In genomic region chr3:123652346-123652984, GRCh38 we compare ENCODE assay signal across 8 cellular contexts.
A peak's percentile ranks its signal among the peaks of the same experiment; 100 is the strongest.
DNase-seq lines count a peak whose midpoint lies in the region; ATAC-seq, FAIRE-seq and TF ChIP-seq lines count a peak whose summit lies in the region.

No MANE protein-coding gene starts in this region.

- ATAC-seq in GM19395 (IDR thresholded peaks at IDR 0.05; ENCODE audit: unreplicated experiment): no peak

- no peak for FAIRE-seq in H54 (lab: Jason Lieb, UNC)

- DNase-seq in COR-L47 (lab: John Stamatoyannopoulos, UW) (peak; percentile 70), H54 (ENCODE audit: insufficient read length, low spot score) (peak; percentile 81), NCI-H1930 (lab: John Stamatoyannopoulos, UW) (peak; percentile 49 to 62), UCSD-AML1 (lab: John Stamatoyannopoulos, UW; ENCODE audit: unreplicated experiment) (peak; percentile 78), epidermal melanocyte (ENCODE audit: insufficient read length, low spot score) (peak; percentile 61), midbrain (lab: John Stamatoyannopoulos, UW) (peak; percentile 83), stromal cell of bone marrow (ENCODE audit: low read depth) (peak; percentile 56)

- TF ChIP-seq POLR2A in H54 (IDR thresholded peaks at IDR 0.05; ENCODE audit: low read depth, low read length): no peak
